Comparison of ENCODE assay signal across 15 cellular contexts in the genomic region with DNA sequence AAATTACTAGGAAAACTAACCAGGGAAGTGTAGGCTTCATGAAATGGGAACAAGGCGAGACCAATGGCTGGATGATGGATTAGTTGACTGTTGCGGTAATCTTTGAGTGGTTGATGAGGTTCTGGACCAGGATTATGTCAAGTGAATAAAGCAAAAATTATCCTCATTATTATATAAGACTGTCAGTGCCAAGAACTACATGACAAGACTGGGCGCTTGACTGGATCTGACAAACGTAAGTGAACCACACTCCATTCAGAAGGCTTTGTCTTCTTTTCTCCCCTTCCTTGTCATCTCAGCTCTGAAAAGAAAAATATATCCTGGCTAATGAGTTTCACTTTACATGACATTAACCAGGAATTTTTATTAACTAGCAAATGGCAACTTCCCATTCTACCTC.
DNase-seq lines count a peak whose midpoint lies in the region; ATAC-seq and TF ChIP-seq lines count a peak whose summit lies in the region.
"Had no signal": no experiment of that assay in that cellular context is flagged by ENCODE, and none has a peak within 500 bp of the region (broad histone marks: within the 10 kb centered on the region; RNA-seq: fewer than 3 reads in every experiment).

No MANE protein-coding gene starts in this region.

- TF ChIP-seq CTCF in testis (IDR thresholded peaks at IDR 0.05): no peak

- 81 to 94% methylated on average over 4 of the region's 4 CpGs for WGBS in testis, 2 donors

- no peak overlapping the region for H3K4me3 ChIP-seq in testis

- intact Hi-C loops in testis (cut with DNase I; ENCODE audit: low total_unique reads): no loop called here

- peak overlapping the region; percentile 28 to 41 for H3K27ac ChIP-seq in testis

- H3K9me3 ChIP-seq in testis: no peaks in the 10 kb centered on the region

- peak; percentile 20 to 37 for DNase-seq in NCI-H187 (lab: John Stamatoyannopoulos, UW)
- no peak for DNase-seq in NCI-H187 treated with DMSO at 0.1 percent for 48 hours (lab: John Stamatoyannopoulos, UW)
- peak; percentile 26 for DNase-seq in NCI-H1105 (lab: John Stamatoyannopoulos, UW)
- peak; percentile 47 for DNase-seq in SK-N-DZ (ENCODE audit: low spot score)
- DNase-seq in testis: no peak
- no peak for DNase-seq in HUDEP-2 (lab: John Stamatoyannopoulos, UW; ENCODE audit: unreplicated experiment in 76 of 76)
- DNase-seq: C1 segment of cervical spinal cord; Calu3; CD4-positive, alpha-beta T cell; DMS 273 treated with DMSO at 0.1 percent for 48 hours; EL; GOT3; H9 had no signal

- no peak for ATAC-seq in HG03439 (IDR thresholded peaks at IDR 0.05; ENCODE audit: unreplicated experiment)
- ATAC-seq: HepG2 had no signal

- no peaks in the 10 kb centered on the region for H3K27me3 ChIP-seq in testis

- no peaks in the 10 kb centered on the region for H3K36me3 ChIP-seq in testis (ENCODE audit: low read depth, missing control alignments)

- H3K4me1 ChIP-seq in testis: peaks cover 4% of the 10 kb centered on the region

- no peak for TF ChIP-seq POLR2A in testis (IDR thresholded peaks at IDR 0.05)

Comparison
In these comparisons a context has a peak if more than half of its experiments do, and no peak if none do; other contexts are left out.
1. DNase-seq: peak in NCI-H187 (2 of 2), NCI-H1105 (single experiment) and SK-N-DZ (single experiment); none in NCI-H187 treated with DMSO at 0.1 percent for 48 hours (single experiment), testis (single experiment) and HUDEP-2 (0 of 76).